Comparison of ENCODE assay signal across 29 cellular contexts in the genomic region with DNA sequence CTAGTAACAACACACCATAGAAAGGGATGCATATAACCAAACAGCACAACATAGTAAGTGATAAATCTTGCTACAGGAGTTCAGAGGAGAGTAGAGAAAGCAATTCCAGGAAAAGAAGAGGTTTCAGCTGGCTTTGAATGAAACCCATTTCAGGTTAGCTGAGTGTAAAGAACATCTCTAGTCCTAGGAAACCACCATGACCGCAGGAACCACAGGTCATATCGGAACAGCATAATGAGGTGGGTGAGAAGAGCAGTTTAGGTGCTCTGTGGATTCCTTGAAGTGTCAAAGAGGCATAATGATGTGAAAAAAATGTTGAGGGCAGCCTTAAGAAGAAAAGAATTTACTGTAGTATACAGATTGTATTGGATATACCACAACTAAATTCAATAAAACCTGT.
"Had no signal": no experiment of that assay in that cellular context is flagged by ENCODE, and none has a peak within 500 bp of the region (broad histone marks: within the 10 kb centered on the region; RNA-seq: fewer than 3 reads in every experiment).

No MANE protein-coding gene starts in this region.

- H3K4me1 ChIP-seq: adrenal gland, body of pancreas, lower lobe of right lung, pancreas, psoas muscle, upper lobe of left lung, vagina had no signal

- H3K4me2 ChIP-seq: SK-N-SH, smooth muscle cell had no signal

- H3K27me3 Mint-ChIP-seq: activated CD4-positive, alpha-beta T cell treated with anti-CD3 and anti-CD28 coated beads, Interleukin-2, amount 10 ng/mL, durations not matched to agents 7 days and 5 days; activated naive CD4-positive, alpha-beta T cell treated with anti-CD3 and anti-CD28 coated beads, Interleukin-2, amount 50 U/mL, for 24 hours; naive thymus-derived CD8-positive, alpha-beta T cell; stimulated activated naive CD8-positive, alpha-beta T cell treated with anti-CD3 and anti-CD28 coated beads, Interleukin-15, Interleukin-2, amounts not matched to agents 100 ng/mL and 50 ng/mL, for 24 hours had no signal

- H3K9ac ChIP-seq: SK-N-SH had no signal

- H3K27ac Mint-ChIP-seq: activated CD4-positive, alpha-beta T cell treated with anti-CD3 and anti-CD28 coated beads, Interleukin-2, amount 10 ng/mL, durations not matched to agents 7 days and 5 days; activated naive CD4-positive, alpha-beta T cell treated with anti-CD3 and anti-CD28 coated beads, Interleukin-2, amount 50 U/mL, for 24 hours; naive thymus-derived CD8-positive, alpha-beta T cell; stimulated activated naive CD8-positive, alpha-beta T cell treated with anti-CD3 and anti-CD28 coated beads, Interleukin-15, Interleukin-2, amounts not matched to agents 100 ng/mL and 50 ng/mL, for 24 hours; T-helper 1 cell treated with Interleukin-12 subunit alpha and Interleukin-12 subunit beta and Interleukin-4 antibody, amounts not matched to agents 30 μg/mL and 1 μg/mL, for 36 hours had no signal

- H3K27ac ChIP-seq: adrenal gland, body of pancreas, epithelial cell of prostate, lower lobe of right lung, pancreas, psoas muscle, upper lobe of left lung, vagina, WERI-Rb-1 had no signal

- H3K4me1 Mint-ChIP-seq: activated naive CD4-positive, alpha-beta T cell treated with anti-CD3 and anti-CD28 coated beads, Interleukin-2, amount 50 U/mL, for 24 hours; naive thymus-derived CD8-positive, alpha-beta T cell had no signal

- H3K27me3 ChIP-seq: adrenal gland, body of pancreas, pancreas, upper lobe of left lung, vagina had no signal

- H3K4me3 Mint-ChIP-seq: activated CD4-positive, alpha-beta T cell treated with anti-CD3 and anti-CD28 coated beads, Interleukin-2, amount 10 ng/mL, durations not matched to agents 7 days and 5 days; activated naive CD4-positive, alpha-beta T cell treated with anti-CD3 and anti-CD28 coated beads, Interleukin-2, amount 50 U/mL, for 24 hours; naive thymus-derived CD8-positive, alpha-beta T cell; neural crest cell; stimulated activated naive CD8-positive, alpha-beta T cell treated with anti-CD3 and anti-CD28 coated beads, Interleukin-15, Interleukin-2, amounts not matched to agents 100 ng/mL and 50 ng/mL, for 24 hours; T-helper 1 cell treated with Interleukin-12 subunit alpha and Interleukin-12 subunit beta and Interleukin-4 antibody, amounts not matched to agents 30 μg/mL and 1 μg/mL, for 36 hours had no signal

- H3K4me3 ChIP-seq: adrenal gland, body of pancreas, lower lobe of right lung, pancreas, psoas muscle, smooth muscle cell, upper lobe of left lung, vagina had no signal

- H3K36me3 ChIP-seq: adrenal gland, lower lobe of right lung, pancreas, upper lobe of left lung, vagina, WERI-Rb-1 had no signal

- H3K9me3 ChIP-seq: adrenal gland, body of pancreas, lower lobe of right lung, pancreas, psoas muscle, SK-N-SH, upper lobe of left lung, vagina had no signal

- ATAC-seq: activated CD4-positive, CD25-positive, alpha-beta regulatory T cell treated with anti-CD3 and anti-CD28 coated beads, Interleukin-2, amount 50 U/mL, for 24 hours; body of pancreas; left lobe of liver; lower lobe of right lung; naive thymus-derived CD8-positive, alpha-beta T cell; pancreas; psoas muscle had no signal

- DNase-seq: activated CD4-positive, alpha-beta T cell treated with anti-CD3 and anti-CD28 coated beads, Interleukin-2, amount 10 ng/mL, durations not matched to agents 7 days and 5 days; activated effector memory CD4-positive, alpha-beta T cell treated with Interleukin-2 at 50 U/mL for 16 hours; adrenal gland; aorta; body of pancreas; dermis blood vessel endothelial cell; effector CD4-positive, alpha-beta T cell; kidney glomerular epithelial cell; lower lobe of right lung; mesenchymal stem cell; naive thymus-derived CD8-positive, alpha-beta T cell; nucleus accumbens; pancreas; psoas muscle; SK-N-SH; substantia nigra; SW 1271; T1000; upper lobe of left lung; WERI-Rb-1 had no signal

- H3K36me3 Mint-ChIP-seq: activated naive CD4-positive, alpha-beta T cell treated with anti-CD3 and anti-CD28 coated beads, Interleukin-2, amount 50 U/mL, for 24 hours had no signal
